17 cellular contexts compared by ENCODE assay signal in genomic region chr2:109057686-109058085, GRCh38.
A peak's percentile ranks its signal among the peaks of the same experiment; 100 is the strongest.
DNase-seq lines count a peak whose midpoint lies in the region; ATAC-seq, FAIRE-seq and TF ChIP-seq lines count a peak whose summit lies in the region.
"Had no signal": no experiment of that assay in that cellular context is flagged by ENCODE, and none has a peak within 500 bp of the region (broad histone marks: within the 10 kb centered on the region; RNA-seq: fewer than 3 reads in every experiment).

No MANE protein-coding gene starts in this region.

- H3K4me1 Mint-ChIP-seq in activated naive CD8-positive, alpha-beta T cell treated with anti-CD3 and anti-CD28 coated beads, Interleukin-2, amount 50 U/mL, for 24 hours = peaks cover 7% of the 10 kb centered on the region
- H3K4me1 Mint-ChIP-seq in activated naive CD8-positive, alpha-beta T cell treated with anti-CD3 and anti-CD28 coated beads for 36 hours = peaks cover 24% of the 10 kb centered on the region
- H3K4me1 Mint-ChIP-seq: stimulated activated naive B cell treated with anti-CD40 and anti-IgM and Interleukin-4, amounts not matched to agents 10 μg/mL and 1 μg/mL and 100 μg/mL, for 72 hours had no signal

- H3K9ac ChIP-seq in K562 (ENCODE audit: insufficient read depth in 1 of 2, low read depth in 2 of 2, low read length in 2 of 2) = no peak overlapping the region; a peak in 1 of 4 replicates

- no peak overlapping the region for H3K27ac Mint-ChIP-seq in activated naive CD8-positive, alpha-beta T cell treated with anti-CD3 and anti-CD28 coated beads, Interleukin-2, amount 50 U/mL, for 24 hours
- no peak overlapping the region for H3K27ac Mint-ChIP-seq in activated naive CD8-positive, alpha-beta T cell treated with anti-CD3 and anti-CD28 coated beads for 36 hours
- H3K27ac Mint-ChIP-seq: H9 had no signal

- CTCF ChIA-PET in K562 (lab: Yijun Ruan, JAX; ENCODE audit: low intra/inter-chr PET ratio) = no interaction called here

- BruUV-seq in K562 (replicated peaks; lab: Mats Ljungman, UMichigan) = no TSS peak

- no peak overlapping the region for H2AFZ ChIP-seq in K562 (ENCODE audit: low read depth, low read length)

- intact Hi-C loops in K562 (cut with micrococcal nuclease) = no loop called here
- intact Hi-C loops in uterus (cut with DNase I; ENCODE audit: low total_unique reads) = no loop called here

- H3K4me3 Mint-ChIP-seq in activated naive CD8-positive, alpha-beta T cell treated with anti-CD3 and anti-CD28 coated beads, Interleukin-2, amount 50 U/mL, for 24 hours = no peak overlapping the region
- no peak overlapping the region for H3K4me3 Mint-ChIP-seq in activated naive CD8-positive, alpha-beta T cell treated with anti-CD3 and anti-CD28 coated beads for 36 hours
- H3K4me3 Mint-ChIP-seq: H9; stimulated activated naive B cell treated with anti-CD40 and anti-IgM and Interleukin-4, amounts not matched to agents 10 μg/mL and 1 μg/mL and 100 μg/mL, for 72 hours had no signal

- no peaks in the 10 kb centered on the region for H3K9me3 ChIP-seq in K562 (replicated peaks; ENCODE audit: control insufficient read depth, insufficient read depth, low read depth, low read length)
- H3K9me3 ChIP-seq in uterus = no peaks in the 10 kb centered on the region
- H3K9me3 ChIP-seq: tibial nerve had no signal

- H3K27ac ChIP-seq in K562 (ENCODE audit: extremely low read depth, low read depth, low read length) (no peak overlapping the region), uterus (no peak overlapping the region)
- H3K27ac ChIP-seq: 22Rv1, RWPE1, tibial nerve had no signal

- no peak for TF ChIP-seq RAD21 in K562 (CRISPR knock-in tag; conservative IDR thresholded peaks at IDR 0.05 in 1 of 2, IDR thresholded peaks at IDR 0.05 in 1 of 2)

- TF ChIP-seq POLR2A in K562 (conservative IDR thresholded peaks at IDR 0.05) (no peak), uterus (IDR thresholded peaks at IDR 0.05) (no peak), GM12891 (IDR thresholded peaks at IDR 0.05; ENCODE audit: low read depth, low read length) (no peak)

- peaks cover 12 to 34% of the 10 kb centered on the region in 2 experiments; a peak in 3 of 5 replicates for H3K27me3 ChIP-seq in K562 (ENCODE audit: control insufficient read depth in 2 of 2, insufficient read depth in 2 of 2, low read length in 2 of 2)
- no peaks in the 10 kb centered on the region for H3K27me3 ChIP-seq in uterus
- H3K27me3 ChIP-seq: tibial nerve had no signal

- no peak overlapping the region for H3K4me2 ChIP-seq in K562 (ENCODE audit: insufficient read depth, low read length)

- DNase-seq in NCI-H1417 (lab: John Stamatoyannopoulos, UW) (peak in 2 of 3 experiments; percentile 6 to 57), NCI-H1417 treated with DMSO at 0.1 percent for 48 hours (lab: John Stamatoyannopoulos, UW) (no peak), K562 (ENCODE audit: extremely low read depth in 1 of 4, low spot score in 3 of 4) (no peak), uterus (no peak), GM12891 (ENCODE audit: insufficient read length, low spot score) (no peak)
- DNase-seq in activated naive CD8-positive, alpha-beta T cell treated with anti-CD3 and anti-CD28 coated beads, Interleukin-2, amount 50 U/mL, for 24 hours = no peak
- no peak for DNase-seq in activated naive CD8-positive, alpha-beta T cell treated with anti-CD3 and anti-CD28 coated beads for 36 hours
- peak; percentile 27 for DNase-seq in stimulated activated CD8-positive, alpha-beta memory T cell treated with anti-CD3 and anti-CD28 coated beads, Interleukin-4, amount 100 ng/mL, for 24 hours (ENCODE audit: low read depth)
- DNase-seq: H9; kidney glomerular epithelial cell; NCI-H1930; stimulated activated CD4-positive, alpha-beta T cell treated with anti-CD3 and anti-CD28 coated beads, Interleukin-12 subunit alpha, Interleukin-12 subunit beta, amount 100 ng/mL, for 4 hours; stimulated activated naive B cell treated with anti-CD40 and anti-IgM and Interleukin-4, amounts not matched to agents 10 μg/mL and 1 μg/mL and 100 μg/mL, for 72 hours had no signal

- H3K27me3 Mint-ChIP-seq in activated naive CD8-positive, alpha-beta T cell treated with anti-CD3 and anti-CD28 coated beads, Interleukin-2, amount 50 U/mL, for 24 hours = no peaks in the 10 kb centered on the region
- H3K27me3 Mint-ChIP-seq in activated naive CD8-positive, alpha-beta T cell treated with anti-CD3 and anti-CD28 coated beads for 36 hours = no peaks in the 10 kb centered on the region

- H3K79me2 ChIP-seq in K562 (ENCODE audit: control insufficient read depth, insufficient read depth, low read length) = no peaks in the 10 kb centered on the region

- H3K4me3 ChIP-seq in K562 = no peak overlapping the region
- no peak overlapping the region for H3K4me3 ChIP-seq in uterus
- H3K4me3 ChIP-seq: tibial nerve had no signal

- no peaks in the 10 kb centered on the region for H3K36me3 Mint-ChIP-seq in activated naive CD8-positive, alpha-beta T cell treated with anti-CD3 and anti-CD28 coated beads, Interleukin-2, amount 50 U/mL, for 24 hours (ENCODE audit: low read depth)
- H3K36me3 Mint-ChIP-seq in activated naive CD8-positive, alpha-beta T cell treated with anti-CD3 and anti-CD28 coated beads for 36 hours = no peaks in the 10 kb centered on the region
- H3K36me3 Mint-ChIP-seq: stimulated activated naive B cell treated with anti-CD40 and anti-IgM and Interleukin-4, amounts not matched to agents 10 μg/mL and 1 μg/mL and 100 μg/mL, for 72 hours had no signal

- TF ChIP-seq CTCF in K562 (IDR thresholded peaks at IDR 0.05 in 2 of 3, conservative IDR thresholded peaks at IDR 0.05 in 1 of 3; ENCODE audit: insufficient read depth in 2 of 3, low read depth in 1 of 3, low read length in 3 of 3) (no peak), uterus (IDR thresholded peaks at IDR 0.05) (no peak)

- FAIRE-seq in K562 (lab: Jason Lieb, UNC) = no peak
- FAIRE-seq in GM12891 (lab: Jason Lieb, UNC) = no peak
- FAIRE-seq: frontal cortex had no signal

- H3K36me3 ChIP-seq in K562 (ENCODE audit: control insufficient read depth, insufficient read depth, low read length) (no peaks in the 10 kb centered on the region), uterus (no peaks in the 10 kb centered on the region)
- H3K36me3 ChIP-seq: tibial nerve had no signal

- H3K9me1 ChIP-seq in K562 (ENCODE audit: control insufficient read depth, insufficient read depth, low read length) = no peaks in the 10 kb centered on the region

- no peaks in the 10 kb centered on the region for H3K9me3 Mint-ChIP-seq in activated naive CD8-positive, alpha-beta T cell treated with anti-CD3 and anti-CD28 coated beads, Interleukin-2, amount 50 U/mL, for 24 hours
- no peaks in the 10 kb centered on the region for H3K9me3 Mint-ChIP-seq in activated naive CD8-positive, alpha-beta T cell treated with anti-CD3 and anti-CD28 coated beads for 36 hours
- H3K9me3 Mint-ChIP-seq: H9; stimulated activated naive B cell treated with anti-CD40 and anti-IgM and Interleukin-4, amounts not matched to agents 10 μg/mL and 1 μg/mL and 100 μg/mL, for 72 hours had no signal

- no peaks in the 10 kb centered on the region for H3K4me1 ChIP-seq in K562 (replicated peaks in 1 of 2; ENCODE audit: control insufficient read depth in 2 of 2, insufficient read depth in 2 of 2, low read length in 2 of 2)
- H3K4me1 ChIP-seq in uterus = no peaks in the 10 kb centered on the region
- H3K4me1 ChIP-seq: tibial nerve had no signal

- peak; percentile 35 for ATAC-seq in activated naive CD8-positive, alpha-beta T cell treated with anti-CD3 and anti-CD28 coated beads, Interleukin-2, amount 50 U/mL, for 24 hours
- no peak for ATAC-seq in K562
- ATAC-seq: stimulated activated naive B cell treated with anti-CD40 and anti-IgM and Interleukin-4, amounts not matched to agents 10 μg/mL and 1 μg/mL and 100 μg/mL, for 72 hours had no signal

- POLR2A ChIA-PET in K562 (lab: Yijun Ruan, JAX) = no interaction called here

- TF ChIP-seq EP300 in K562 (IDR thresholded peaks at IDR 0.05; ENCODE audit: low read length) = no peak

- WGBS in K562 (ENCODE audit: insufficient coverage, low coverage, missing lambda C conversion rate) = 1% methylated on average over 9 of the region's 9 CpGs

- H4K20me1 ChIP-seq in K562 (replicated peaks; ENCODE audit: control insufficient read depth, insufficient read depth, low read length) = no peaks in the 10 kb centered on the region

- in situ Hi-C loops in K562 (cut with MboI) = no loop called here

TF ChIP-seq in K562, 482 proteins besides CTCF, POLR2A, EP300 and RAD21 (continues in another document):
- TF ChIP-seq EHMT2 (IDR thresholded peaks at IDR 0.05) (no peak), SIN3A (IDR thresholded peaks at IDR 0.05; ENCODE audit: borderline replicate concordance in 2 of 2, control insufficient read depth in 1 of 2, low read depth in 2 of 2, low read length in 2 of 2) (no peak), ZNF316 (IDR thresholded peaks at IDR 0.05) (peak; percentile 49; the same call in 1 of the 2 replicates)

TF ChIP-seq in GM12891, 5 proteins besides CTCF, POLR2A, EP300 and RAD21:
- TF ChIP-seq POLR2AphosphoS5 (IDR thresholded peaks at IDR 0.05; ENCODE audit: low read depth, low read length) = no peak
- TF ChIP-seq TAF1 (IDR thresholded peaks at IDR 0.05; ENCODE audit: low read depth, low read length) = no peak
- TF ChIP-seq PAX5 (IDR thresholded peaks at IDR 0.05; ENCODE audit: insufficient read depth, low read length, severe bottlenecking) = no peak
- no peak for TF ChIP-seq POU2F2 (IDR thresholded peaks at IDR 0.05; ENCODE audit: low read depth, low read length)
- no peak for TF ChIP-seq SPI1 (IDR thresholded peaks at IDR 0.05; ENCODE audit: low read depth, low read length)

Comparison
In these comparisons a context has a peak if more than half of its experiments do, and no peak if none do; other contexts are left out.
1. DNase-seq: peak in NCI-H1417 (2 of 3) and stimulated activated CD8-positive, alpha-beta memory T cell treated with anti-CD3 and anti-CD28 coated beads, Interleukin-4, amount 100 ng/mL, for 24 hours (single experiment); none in NCI-H1417 treated with DMSO at 0.1 percent for 48 hours (single experiment), activated naive CD8-positive, alpha-beta T cell treated with anti-CD3 and anti-CD28 coated beads, Interleukin-2, amount 50 U/mL, for 24 hours (single experiment), activated naive CD8-positive, alpha-beta T cell treated with anti-CD3 and anti-CD28 coated beads for 36 hours (single experiment), K562 (0 of 4), uterus (0 of 2) and GM12891 (single experiment).